29 cellular contexts compared by ENCODE assay signal in the genomic region with DNA sequence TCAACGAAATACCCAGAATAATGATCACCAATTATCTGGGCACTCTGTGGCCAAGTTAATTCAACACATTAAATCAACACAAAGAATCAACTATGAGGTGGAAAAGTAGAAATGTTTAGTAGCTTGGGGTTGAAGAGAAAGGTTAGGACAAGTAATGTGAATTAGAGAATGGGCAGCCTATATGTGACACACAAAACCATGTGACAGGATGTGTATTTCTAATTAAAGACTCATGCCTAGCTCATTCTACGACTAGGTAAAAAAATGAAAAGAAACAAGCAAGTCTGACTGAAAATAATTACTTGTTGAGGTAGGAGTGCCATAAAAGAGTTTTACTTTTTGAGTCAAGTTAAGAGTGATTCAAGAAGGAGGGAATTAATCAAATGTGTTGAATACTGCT.
"Had no signal": no experiment of that assay in that cellular context is flagged by ENCODE, and none has a peak within 500 bp of the region (broad histone marks: within the 10 kb centered on the region; RNA-seq: fewer than 3 reads in every experiment).

No MANE protein-coding gene starts in this region.

- H3K9me3 ChIP-seq: ascending aorta, breast epithelium, colonic mucosa, esophagus squamous epithelium, gastroesophageal sphincter had no signal

- H3K4me3 ChIP-seq: ascending aorta, breast epithelium, cardiac muscle cell, colonic mucosa, esophagus squamous epithelium, gastroesophageal sphincter had no signal

- H3K36me3 ChIP-seq: ascending aorta, breast epithelium, cardiac muscle cell, colonic mucosa, esophagus squamous epithelium, gastroesophageal sphincter had no signal

- H3K4me1 ChIP-seq: ascending aorta, breast epithelium, colonic mucosa, esophagus squamous epithelium, gastroesophageal sphincter had no signal

- FAIRE-seq: endometrium, endothelial cell of umbilical vein had no signal

- H3K27me3 ChIP-seq: ascending aorta, breast epithelium, cardiac muscle cell, colonic mucosa, esophagus squamous epithelium, gastroesophageal sphincter had no signal

- DNase-seq: activated CD4-positive, alpha-beta memory T cell treated with anti-CD3 and anti-CD28 coated beads, Interleukin-2, amount 10 ng/mL, durations not matched to agents 7 days and 5 days; activated CD4-positive, alpha-beta T cell treated with anti-CD3 and anti-CD28 coated beads for 1 hour; activated CD4-positive, alpha-beta T cell treated with anti-CD3 and anti-CD28 coated beads for 4 hours; activated CD4-positive, alpha-beta T cell treated with anti-CD3 and anti-CD28 coated beads, Interleukin-2, amount 10 ng/mL, durations not matched to agents 7 days and 5 days; activated CD4-positive, alpha-beta T cell treated with anti-CD3 and anti-CD28 coated beads, Interleukin-2, amount 50 U/mL, for 4 hours; activated CD4-positive, CD25-positive, alpha-beta regulatory T cell; activated CD8-positive, alpha-beta memory T cell treated with anti-CD3 and anti-CD28 coated beads, Interleukin-2, amount 50 U/mL, for 48 hours; activated gamma-delta T cell; activated naive CD4-positive, alpha-beta T cell; activated naive CD4-positive, alpha-beta T cell treated with anti-CD3 and anti-CD28 coated beads, Interleukin-2, amount 10 ng/mL, durations not matched to agents 7 days and 5 days; activated naive CD8-positive, alpha-beta T cell treated with anti-CD3 and anti-CD28 coated beads, Interleukin-2, amount 10 ng/mL, durations not matched to agents 7 days and 5 days; activated T-cell treated with anti-CD3 and anti-CD28 coated beads for 4 hours; activated T-cell treated with anti-CD3 and anti-CD28 coated beads, Interleukin-2, amount 50 U/mL, for 24 hours; activated T-cell treated with anti-CD3 and anti-CD28 coated beads, Interleukin-2, amount 50 U/mL, for 72 hours; central memory CD4-positive, alpha-beta T cell; cerebellar nuclear complex; colonic mucosa; effector CD8-positive, alpha-beta T cell; esophagus squamous epithelium; foreskin melanocyte; T-helper 17 cell; T1000 had no signal

- ATAC-seq: activated T-cell treated with anti-CD3 and anti-CD28 coated beads, Interleukin-2, amount 50 U/mL, for 72 hours; gastroesophageal sphincter; T-helper 17 cell had no signal

- H3K27ac ChIP-seq: ascending aorta, breast epithelium, cardiac muscle cell, colonic mucosa, epithelial cell of prostate, esophagus squamous epithelium, gastroesophageal sphincter had no signal
